Comparison of ENCODE assay signal across 20 cellular contexts in the genomic region with DNA sequence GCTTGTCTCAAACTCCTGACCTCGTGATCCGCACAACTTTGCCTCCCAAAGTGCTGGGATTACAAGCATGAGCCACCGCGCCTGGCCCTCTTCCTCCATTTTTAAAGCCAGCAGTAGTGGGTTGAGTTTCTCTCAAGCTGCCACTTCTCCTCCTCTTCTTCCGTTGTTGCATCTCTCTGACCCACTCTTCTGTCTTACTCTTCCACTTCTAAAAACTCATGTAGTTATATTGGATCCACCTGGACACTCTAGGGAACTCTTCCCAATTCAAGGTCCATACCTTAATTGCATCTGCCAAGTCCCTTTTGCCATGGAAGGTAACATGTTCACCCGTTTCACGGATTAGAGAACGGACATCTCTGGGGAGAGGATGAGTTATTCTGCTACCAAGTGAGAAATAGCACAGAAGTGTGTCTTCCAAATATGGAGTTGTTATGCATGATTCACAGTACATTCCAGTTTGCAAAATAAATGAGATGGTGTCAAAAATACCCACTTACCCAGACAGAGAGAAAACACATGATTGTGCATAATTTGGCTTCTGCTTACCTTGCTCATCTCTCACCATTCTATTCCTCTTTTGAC. TPM values are rescaled to one million over a fixed set of nuclear protein-coding genes. Genes with fewer than 3 reads are reported as not detected.
DNase-seq lines count a peak whose midpoint lies in the region; ATAC-seq, FAIRE-seq and TF ChIP-seq lines count a peak whose summit lies in the region.
"Had no signal": no experiment of that assay in that cellular context is flagged by ENCODE, and none has a peak within 500 bp of the region (broad histone marks: within the 10 kb centered on the region; RNA-seq: fewer than 3 reads in every experiment).

No MANE protein-coding gene starts in this region.

- intact Hi-C loops in GM12878 (cut with micrococcal nuclease; ENCODE audit: unreplicated experiment) = no loop called here

- H3K9me3 Mint-ChIP-seq in activated T-helper 17 cell treated with anti-CD3 and anti-CD28 coated beads, Interleukin-2, amount 50 U/mL, for 72 hours = peaks cover 19% of the 10 kb centered on the region
- no peaks in the 10 kb centered on the region for H3K9me3 Mint-ChIP-seq in activated CD8-positive, alpha-beta T cell treated with anti-CD3 and anti-CD28 coated beads, Interleukin-2, amount 10 ng/mL, durations not matched to agents 7 days and 5 days (ENCODE audit: insufficient read depth)
- H3K9me3 Mint-ChIP-seq: CD8-positive, alpha-beta T cell; GM23338; H9 had no signal

- no peak for FAIRE-seq in GM12878 (lab: Jason Lieb, UNC)
- FAIRE-seq: A204.1, GM18507, HepG2, HTR-8/SVneo had no signal

- POLR2A ChIA-PET in GM12878 (lab: Charles Lee) = interaction anchor here (0.8 to 3.5 kb wide), 6 partner anchors 9 to 148 kb away, joined by 3 to 26 read pairs (median 4); no protein-coding TSS in a partner anchor
- POLR2A ChIA-PET in activated CD8-positive, alpha-beta T cell treated with anti-CD3 and anti-CD28 coated beads, Interleukin-2, amount 10 ng/mL, durations not matched to agents 7 days and 5 days (lab: Charles Lee) = no interaction called here

- H3K4me3 ChIP-seq in GM12878 = no peak overlapping the region
- H3K4me3 ChIP-seq: GM23338 had no signal

- no TSS peak for BruUV-seq in GM12878 (replicated peaks; lab: Mats Ljungman, UMichigan)

- RAD21 ChIA-PET in GM12878 (lab: Charles Lee; ENCODE audit: unreplicated experiment) = interaction anchor here (0.7 to 3.1 kb wide), 7 partner anchors 8 to 243 kb away, joined by 3 to 13 read pairs (median 6); no protein-coding TSS in a partner anchor

- H3K4me3 Mint-ChIP-seq in activated T-helper 17 cell treated with anti-CD3 and anti-CD28 coated beads, Interleukin-2, amount 50 U/mL, for 72 hours = no peak overlapping the region
- no peak overlapping the region for H3K4me3 Mint-ChIP-seq in activated CD8-positive, alpha-beta T cell treated with anti-CD3 and anti-CD28 coated beads, Interleukin-2, amount 10 ng/mL, durations not matched to agents 7 days and 5 days
- H3K4me3 Mint-ChIP-seq: CD14-positive monocyte; CD8-positive, alpha-beta T cell; GM23338; H9 had no signal

- in situ Hi-C loops in GM12878 (cut with MboI) = no loop called here

- no peak overlapping the region for H3K27ac Mint-ChIP-seq in activated T-helper 17 cell treated with anti-CD3 and anti-CD28 coated beads, Interleukin-2, amount 50 U/mL, for 72 hours
- no peak overlapping the region for H3K27ac Mint-ChIP-seq in activated CD8-positive, alpha-beta T cell treated with anti-CD3 and anti-CD28 coated beads, Interleukin-2, amount 10 ng/mL, durations not matched to agents 7 days and 5 days
- H3K27ac Mint-ChIP-seq: CD14-positive monocyte; CD8-positive, alpha-beta T cell; GM23338 had no signal

- SMC1A ChIA-PET in GM12878 (lab: Charles Lee; ENCODE audit: uncharacterized antibody, unreplicated experiment) = interaction anchor here (0.9 to 5.4 kb wide), 13 partner anchors 8 to 153 kb away, joined by 3 to 77 read pairs (median 6); partner anchors contain the start of gene GBA3

- no peaks in the 10 kb centered on the region for H3K4me1 Mint-ChIP-seq in activated T-helper 17 cell treated with anti-CD3 and anti-CD28 coated beads, Interleukin-2, amount 50 U/mL, for 72 hours
- no peaks in the 10 kb centered on the region for H3K4me1 Mint-ChIP-seq in activated CD8-positive, alpha-beta T cell treated with anti-CD3 and anti-CD28 coated beads, Interleukin-2, amount 10 ng/mL, durations not matched to agents 7 days and 5 days (ENCODE audit: low read depth)
- H3K4me1 Mint-ChIP-seq: CD14-positive monocyte, GM23338, H9 had no signal

- no peaks in the 10 kb centered on the region for H4K20me1 ChIP-seq in GM12878 (ENCODE audit: control insufficient read depth, insufficient read depth)

- H3K36me3 Mint-ChIP-seq in activated T-helper 17 cell treated with anti-CD3 and anti-CD28 coated beads, Interleukin-2, amount 50 U/mL, for 72 hours (ENCODE audit: low read depth) = no peaks in the 10 kb centered on the region
- no peaks in the 10 kb centered on the region for H3K36me3 Mint-ChIP-seq in activated CD8-positive, alpha-beta T cell treated with anti-CD3 and anti-CD28 coated beads, Interleukin-2, amount 10 ng/mL, durations not matched to agents 7 days and 5 days (ENCODE audit: low read depth)
- H3K36me3 Mint-ChIP-seq: CD14-positive monocyte; CD8-positive, alpha-beta T cell had no signal

- CTCF ChIA-PET in GM12878 (lab: Yijun Ruan, JAX) = interaction anchor here (1.0 to 3.0 kb wide), 4 partner anchors 12 to 153 kb away, joined by 3 to 25 read pairs (median 4); no protein-coding TSS in a partner anchor
- CTCF ChIA-PET in activated CD8-positive, alpha-beta T cell treated with anti-CD3 and anti-CD28 coated beads, Interleukin-2, amount 10 ng/mL, durations not matched to agents 7 days and 5 days (lab: Charles Lee) = no interaction called here

- DNase-seq in GM12878 (ENCODE audit: low read depth, low spot score) (no peak), renal cortical epithelial cell (ENCODE audit: low read depth) (peak; percentile 28), superior temporal gyrus (ENCODE audit: extremely low spot score) (no peak), SK-N-DZ (ENCODE audit: low spot score) (no peak)
- DNase-seq in activated CD8-positive, alpha-beta T cell treated with anti-CD3 and anti-CD28 coated beads, Interleukin-2, amount 10 ng/mL, durations not matched to agents 7 days and 5 days = no peak
- DNase-seq: Caco-2; CD8-positive, alpha-beta T cell; DMS53; GF-D8; H9 had no signal

- TF ChIP-seq POLR2A in GM12878 (IDR thresholded peaks at IDR 0.05; ENCODE audit: low read depth, low read length) = no peak

- H3K4me1 ChIP-seq in GM12878 (ENCODE audit: control insufficient read depth, insufficient read depth, low read length) = no peaks in the 10 kb centered on the region
- H3K4me1 ChIP-seq: Caco-2 had no signal

- no peak for TF ChIP-seq CTCF in GM12878 (IDR thresholded peaks at IDR 0.05 in 2 of 3, conservative IDR thresholded peaks at IDR 0.05 in 1 of 3; ENCODE audit: control insufficient read depth in 2 of 3, extremely low read depth in 1 of 3, insufficient read depth in 1 of 3, low read depth in 3 of 3, low read length in 3 of 3)

- peak in 1 of 2 experiments; percentile 22; a peak in 1 of 4 replicates for TF ChIP-seq EP300 in GM12878 (IDR thresholded peaks at IDR 0.05; ENCODE audit: borderline replicate concordance in 1 of 2, control insufficient read depth in 1 of 2, low read depth in 2 of 2, low read length in 2 of 2)

- H3K36me3 ChIP-seq in GM12878 (ENCODE audit: control insufficient read depth in 2 of 2, insufficient read depth in 2 of 2, low read length in 1 of 2) = no peaks in the 10 kb centered on the region

- H3K9ac ChIP-seq in GM12878 (ENCODE audit: control insufficient read depth, insufficient read depth, low read length) = no peak overlapping the region

- H3K4me2 ChIP-seq in GM12878 (ENCODE audit: control insufficient read depth, insufficient read depth) = no peak overlapping the region
- H3K4me2 ChIP-seq: GM23338 had no signal

- H3K79me2 ChIP-seq in GM12878 (ENCODE audit: control insufficient read depth, insufficient read depth, low read length) = no peaks in the 10 kb centered on the region

- H2AFZ ChIP-seq in GM12878 (ENCODE audit: control insufficient read depth, low read depth, low read length) = no peak overlapping the region
- H2AFZ ChIP-seq: GM23338 had no signal

- no peak for TF ChIP-seq RAD21 in GM12878 (IDR thresholded peaks at IDR 0.05; ENCODE audit: insufficient read depth, low read depth, low read length)

- H3K9me3 ChIP-seq in GM12878 (replicated peaks; ENCODE audit: control insufficient read depth, insufficient read depth, low read length) = no peaks in the 10 kb centered on the region
- H3K9me3 ChIP-seq: Caco-2 had no signal

- 36% methylated on average over 8 of the region's 8 CpGs for WGBS in GM12878 (ENCODE audit: insufficient coverage, insufficient replicate concordance, low lambda C conversion rate, missing lambda C conversion rate)

- ATAC-seq in GM18868 (IDR thresholded peaks at IDR 0.05; ENCODE audit: unreplicated experiment) = peak; percentile 70
- ATAC-seq in HG02588 (IDR thresholded peaks at IDR 0.05; ENCODE audit: unreplicated experiment) = peak; percentile 66
- peak; percentile 71 for ATAC-seq in GM12878
- no peak for ATAC-seq in activated T-helper 17 cell treated with anti-CD3 and anti-CD28 coated beads, Interleukin-2, amount 50 U/mL, for 72 hours (replicated peaks)
- no peak for ATAC-seq in activated CD8-positive, alpha-beta T cell treated with anti-CD3 and anti-CD28 coated beads, Interleukin-2, amount 10 ng/mL, durations not matched to agents 7 days and 5 days
- ATAC-seq: CD8-positive, alpha-beta T cell; GM23338; HepG2 had no signal

- no peaks in the 10 kb centered on the region for H3K27me3 Mint-ChIP-seq in activated T-helper 17 cell treated with anti-CD3 and anti-CD28 coated beads, Interleukin-2, amount 50 U/mL, for 72 hours
- H3K27me3 Mint-ChIP-seq in activated CD8-positive, alpha-beta T cell treated with anti-CD3 and anti-CD28 coated beads, Interleukin-2, amount 10 ng/mL, durations not matched to agents 7 days and 5 days (ENCODE audit: low read depth) = no peaks in the 10 kb centered on the region

- H3K27ac ChIP-seq in GM12878 (ENCODE audit: control insufficient read depth, insufficient read depth) = no peak overlapping the region

- no peaks in the 10 kb centered on the region for H3K27me3 ChIP-seq in GM12878 (replicated peaks in 1 of 2; ENCODE audit: control insufficient read depth in 2 of 2, insufficient read depth in 2 of 2, low read length in 1 of 2)

RNA-seq across cellular contexts. Expression of gene GBA3, which starts 51.8 kb away (rescaled TPM):
- total RNA-seq in GM12878 (2013; cell fraction: nucleolus; rRNA removed) = 0.71 and 0.84 TPM in 2 replicates
- 0.23 and 0.27 TPM in 2 replicates for total RNA-seq in GM12878 (2014; rRNA removed)
- total RNA-seq in GM12878 (2014; rRNA removed; fragmentation: Illumina TruSeq; extraction: Trizol) = 0.18 and 0.22 TPM in 2 replicates
- 0.19 and 0.41 TPM in 2 replicates for total RNA-seq in GM12878 (2021)
- polyA plus RNA-seq in GM12878 (2011; ENCODE audit: low read depth) = not detected
- 7.2 and 8.7 TPM in 2 replicates for polyA plus RNA-seq in GM12878 (2011; rRNA removed)
- 2.2 and 2.8 TPM in 2 replicates for polyA plus RNA-seq in GM12878 (2011; cell fraction: cytosol; rRNA removed)
- 1.4 and 2.2 TPM in 2 replicates for polyA plus RNA-seq in GM12878 (2011; cell fraction: nucleus; rRNA removed)
- polyA plus RNA-seq in GM12878 (2012) = 0.07 TPM in 1 of 2 replicates, not detected in the other
- polyA plus RNA-seq in GM12878 (2014; fragmentation: Illumina TruSeq; extraction: Trizol) = 0.12 and 0.19 TPM in 2 replicates
- under 1 TPM; 0.49 to 0.76 TPM for polyA plus RNA-seq in GM12878 (2014; fragmentation: Nextera tagmentation; extraction: Ambion mirVana)
- 0.04 and 0.14 TPM in 2 replicates for polyA plus RNA-seq in GM12878 (2014; rRNA removed)
- polyA plus RNA-seq in GM12878 (2016; fragmentation: Nextera tagmentation; extraction: Ambion mirVana) = under 1 TPM; 0.10 to 0.32 TPM
- polyA minus RNA-seq in GM12878 (2011; rRNA and poly(A)+ RNA removed) = 5.7 and 7.9 TPM in 2 replicates
- 1.2 and 2.1 TPM in 2 replicates for polyA minus RNA-seq in GM12878 (2011; cell fraction: cytosol; rRNA and poly(A)+ RNA removed)
- 3.1 and 3.3 TPM in 2 replicates for polyA minus RNA-seq in GM12878 (2011; cell fraction: nucleus; rRNA and poly(A)+ RNA removed)
- total RNA-seq in renal cortical epithelial cell = 0.30 and 0.52 TPM in 2 replicates
- not detected for total RNA-seq in activated T-helper 17 cell treated with anti-CD3 and anti-CD28 coated beads, Interleukin-2, amount 50 U/mL, for 72 hours
- not detected for total RNA-seq in activated CD8-positive, alpha-beta T cell treated with anti-CD3 and anti-CD28 coated beads, Interleukin-2, amount 10 ng/mL, durations not matched to agents 7 days and 5 days
- polyA plus RNA-seq in SK-N-DZ (2014; cell fraction: cytosol; rRNA removed) = not detected in 2 replicates
- polyA plus RNA-seq in SK-N-DZ (2014; cell fraction: nucleus; rRNA removed) = not detected in 2 replicates
- total RNA-seq: CD8-positive, alpha-beta T cell; GM23338; H9 had no signal
- polyA plus RNA-seq: BJ, CD14-positive monocyte, GM23338, HepG2 had no signal

Comparison
In these comparisons a context has a peak if more than half of its experiments do, and no peak if none do; other contexts are left out.
1. ATAC-seq: peak in GM18868 (single experiment), HG02588 (single experiment) and GM12878 (single experiment); none in activated T-helper 17 cell treated with anti-CD3 and anti-CD28 coated beads, Interleukin-2, amount 50 U/mL, for 72 hours (single experiment) and activated CD8-positive, alpha-beta T cell treated with anti-CD3 and anti-CD28 coated beads, Interleukin-2, amount 10 ng/mL, durations not matched to agents 7 days and 5 days (single experiment).